ENCODE assay signal across 1 cellular context in genomic region chr5:116637149-116637740, GRCh38.
TF ChIP-seq lines count a peak whose summit lies in the region.

No MANE protein-coding gene starts in this region.

TF ChIP-seq in H1, 55 proteins besides CTCF, POLR2A, EP300 and RAD21:
- TF ChIP-seq GTF2F1 (IDR thresholded peaks at IDR 0.05; ENCODE audit: borderline replicate concordance, low read depth, low read length) (no peak), SIN3A (conservative IDR thresholded peaks at IDR 0.05 in 1 of 2, IDR thresholded peaks at IDR 0.05 in 1 of 2; ENCODE audit: low read depth in 1 of 2, low read length in 2 of 2) (no peak), MAX (IDR thresholded peaks at IDR 0.05) (no peak), NANOG (IDR thresholded peaks at IDR 0.05; ENCODE audit: insufficient read depth, low read depth, low read length, poor library complexity, severe bottlenecking) (no peak), CHD1 (IDR thresholded peaks at IDR 0.05; ENCODE audit: low read depth, low read length) (no peak), TEAD4 (IDR thresholded peaks at IDR 0.05; ENCODE audit: low read depth, low read length) (no peak), FOSL1 (IDR thresholded peaks at IDR 0.05; ENCODE audit: insufficient read depth, low read depth, low read length) (no peak), SAP30 (IDR thresholded peaks at IDR 0.05; ENCODE audit: insufficient read depth, insufficient replicate concordance, low read length) (no peak), CBX8 (IDR thresholded peaks at IDR 0.05; ENCODE audit: borderline replicate concordance, low read depth, low read length) (no peak), RXRA (IDR thresholded peaks at IDR 0.05; ENCODE audit: insufficient read depth, low read depth, low read length) (no peak), EZH2 (IDR thresholded peaks at IDR 0.05; ENCODE audit: low read depth, low read length, severe bottlenecking) (no peak)
- TF ChIP-seq, protein P1, sequence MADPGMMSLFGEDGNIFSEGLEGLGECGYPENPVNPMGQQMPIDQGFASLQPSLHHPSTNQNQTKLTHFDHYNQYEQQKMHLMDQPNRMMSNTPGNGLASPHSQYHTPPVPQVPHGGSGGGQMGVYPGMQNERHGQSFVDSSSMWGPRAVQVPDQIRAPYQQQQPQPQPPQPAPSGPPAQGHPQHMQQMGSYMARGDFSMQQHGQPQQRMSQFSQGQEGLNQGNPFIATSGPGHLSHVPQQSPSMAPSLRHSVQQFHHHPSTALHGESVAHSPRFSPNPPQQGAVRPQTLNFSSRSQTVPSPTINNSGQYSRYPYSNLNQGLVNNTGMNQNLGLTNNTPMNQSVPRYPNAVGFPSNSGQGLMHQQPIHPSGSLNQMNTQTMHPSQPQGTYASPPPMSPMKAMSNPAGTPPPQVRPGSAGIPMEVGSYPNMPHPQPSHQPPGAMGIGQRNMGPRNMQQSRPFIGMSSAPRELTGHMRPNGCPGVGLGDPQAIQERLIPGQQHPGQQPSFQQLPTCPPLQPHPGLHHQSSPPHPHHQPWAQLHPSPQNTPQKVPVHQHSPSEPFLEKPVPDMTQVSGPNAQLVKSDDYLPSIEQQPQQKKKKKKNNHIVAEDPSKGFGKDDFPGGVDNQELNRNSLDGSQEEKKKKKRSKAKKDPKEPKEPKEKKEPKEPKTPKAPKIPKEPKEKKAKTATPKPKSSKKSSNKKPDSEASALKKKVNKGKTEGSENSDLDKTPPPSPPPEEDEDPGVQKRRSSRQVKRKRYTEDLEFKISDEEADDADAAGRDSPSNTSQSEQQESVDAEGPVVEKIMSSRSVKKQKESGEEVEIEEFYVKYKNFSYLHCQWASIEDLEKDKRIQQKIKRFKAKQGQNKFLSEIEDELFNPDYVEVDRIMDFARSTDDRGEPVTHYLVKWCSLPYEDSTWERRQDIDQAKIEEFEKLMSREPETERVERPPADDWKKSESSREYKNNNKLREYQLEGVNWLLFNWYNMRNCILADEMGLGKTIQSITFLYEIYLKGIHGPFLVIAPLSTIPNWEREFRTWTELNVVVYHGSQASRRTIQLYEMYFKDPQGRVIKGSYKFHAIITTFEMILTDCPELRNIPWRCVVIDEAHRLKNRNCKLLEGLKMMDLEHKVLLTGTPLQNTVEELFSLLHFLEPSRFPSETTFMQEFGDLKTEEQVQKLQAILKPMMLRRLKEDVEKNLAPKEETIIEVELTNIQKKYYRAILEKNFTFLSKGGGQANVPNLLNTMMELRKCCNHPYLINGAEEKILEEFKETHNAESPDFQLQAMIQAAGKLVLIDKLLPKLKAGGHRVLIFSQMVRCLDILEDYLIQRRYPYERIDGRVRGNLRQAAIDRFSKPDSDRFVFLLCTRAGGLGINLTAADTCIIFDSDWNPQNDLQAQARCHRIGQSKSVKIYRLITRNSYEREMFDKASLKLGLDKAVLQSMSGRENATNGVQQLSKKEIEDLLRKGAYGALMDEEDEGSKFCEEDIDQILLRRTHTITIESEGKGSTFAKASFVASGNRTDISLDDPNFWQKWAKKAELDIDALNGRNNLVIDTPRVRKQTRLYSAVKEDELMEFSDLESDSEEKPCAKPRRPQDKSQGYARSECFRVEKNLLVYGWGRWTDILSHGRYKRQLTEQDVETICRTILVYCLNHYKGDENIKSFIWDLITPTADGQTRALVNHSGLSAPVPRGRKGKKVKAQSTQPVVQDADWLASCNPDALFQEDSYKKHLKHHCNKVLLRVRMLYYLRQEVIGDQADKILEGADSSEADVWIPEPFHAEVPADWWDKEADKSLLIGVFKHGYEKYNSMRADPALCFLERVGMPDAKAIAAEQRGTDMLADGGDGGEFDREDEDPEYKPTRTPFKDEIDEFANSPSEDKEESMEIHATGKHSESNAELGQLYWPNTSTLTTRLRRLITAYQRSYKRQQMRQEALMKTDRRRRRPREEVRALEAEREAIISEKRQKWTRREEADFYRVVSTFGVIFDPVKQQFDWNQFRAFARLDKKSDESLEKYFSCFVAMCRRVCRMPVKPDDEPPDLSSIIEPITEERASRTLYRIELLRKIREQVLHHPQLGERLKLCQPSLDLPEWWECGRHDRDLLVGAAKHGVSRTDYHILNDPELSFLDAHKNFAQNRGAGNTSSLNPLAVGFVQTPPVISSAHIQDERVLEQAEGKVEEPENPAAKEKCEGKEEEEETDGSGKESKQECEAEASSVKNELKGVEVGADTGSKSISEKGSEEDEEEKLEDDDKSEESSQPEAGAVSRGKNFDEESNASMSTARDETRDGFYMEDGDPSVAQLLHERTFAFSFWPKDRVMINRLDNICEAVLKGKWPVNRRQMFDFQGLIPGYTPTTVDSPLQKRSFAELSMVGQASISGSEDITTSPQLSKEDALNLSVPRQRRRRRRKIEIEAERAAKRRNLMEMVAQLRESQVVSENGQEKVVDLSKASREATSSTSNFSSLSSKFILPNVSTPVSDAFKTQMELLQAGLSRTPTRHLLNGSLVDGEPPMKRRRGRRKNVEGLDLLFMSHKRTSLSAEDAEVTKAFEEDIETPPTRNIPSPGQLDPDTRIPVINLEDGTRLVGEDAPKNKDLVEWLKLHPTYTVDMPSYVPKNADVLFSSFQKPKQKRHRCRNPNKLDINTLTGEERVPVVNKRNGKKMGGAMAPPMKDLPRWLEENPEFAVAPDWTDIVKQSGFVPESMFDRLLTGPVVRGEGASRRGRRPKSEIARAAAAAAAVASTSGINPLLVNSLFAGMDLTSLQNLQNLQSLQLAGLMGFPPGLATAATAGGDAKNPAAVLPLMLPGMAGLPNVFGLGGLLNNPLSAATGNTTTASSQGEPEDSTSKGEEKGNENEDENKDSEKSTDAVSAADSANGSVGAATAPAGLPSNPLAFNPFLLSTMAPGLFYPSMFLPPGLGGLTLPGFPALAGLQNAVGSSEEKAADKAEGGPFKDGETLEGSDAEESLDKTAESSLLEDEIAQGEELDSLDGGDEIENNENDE (IDR thresholded peaks at IDR 0.05; ENCODE audit: insufficient replicate concordance, low read length), result no peak
- TF ChIP-seq, protein P2, sequence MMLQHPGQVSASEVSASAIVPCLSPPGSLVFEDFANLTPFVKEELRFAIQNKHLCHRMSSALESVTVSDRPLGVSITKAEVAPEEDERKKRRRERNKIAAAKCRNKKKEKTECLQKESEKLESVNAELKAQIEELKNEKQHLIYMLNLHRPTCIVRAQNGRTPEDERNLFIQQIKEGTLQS (IDR thresholded peaks at IDR 0.05; ENCODE audit: insufficient read depth, low read depth, low read length), result no peak
